In genomic region chr10:72073677-72074412, GRCh38 we compare ENCODE assay signal across 17 cellular contexts. TPM values are rescaled to one million over a fixed set of nuclear protein-coding genes. Genes with fewer than 3 reads are reported as not detected.
DNase-seq lines count a peak whose midpoint lies in the region; ATAC-seq and TF ChIP-seq lines count a peak whose summit lies in the region.
"Had no signal": no experiment of that assay in that cellular context is flagged by ENCODE, and none has a peak within 500 bp of the region (broad histone marks: within the 10 kb centered on the region; RNA-seq: fewer than 3 reads in every experiment).

No MANE protein-coding gene starts in this region.

- H3K36me3 ChIP-seq in right atrium auricular region (no peaks in the 10 kb centered on the region), Loucy (ENCODE audit: insufficient read depth, low read length) (no peaks in the 10 kb centered on the region)
- H3K36me3 ChIP-seq: HAP-1 had no signal

- H3K9ac ChIP-seq in Loucy (ENCODE audit: low read depth, low read length, poor library complexity, severe bottlenecking): peak overlapping the region; percentile 67

- peak overlapping the region in 1 of 2 donors; percentile 7 for H3K27ac ChIP-seq in right atrium auricular region

- no peak overlapping the region for H3K4me3 ChIP-seq in right atrium auricular region
- H3K4me3 ChIP-seq in Loucy (ENCODE audit: low read length, poor library complexity, severe bottlenecking): no peak overlapping the region
- H3K4me3 ChIP-seq: HAP-1 had no signal

- intact Hi-C loops in Right ventricle myocardium inferior (cut with DNase I): no loop called here
- intact Hi-C loops in posterior vena cava (cut with DNase I): loop anchor here in 1 of 2 donors (5.0 kb wide), 1 partner anchor 482 kb away; no protein-coding TSS in a partner anchor

- no peaks in the 10 kb centered on the region for H4K20me1 ChIP-seq in Loucy (ENCODE audit: insufficient read depth, low read length, poor library complexity, severe bottlenecking)

- ATAC-seq in Right ventricle myocardium inferior (peak; percentile 8), HG02973 (IDR thresholded peaks at IDR 0.05; ENCODE audit: unreplicated experiment) (no peak), GM21390 (IDR thresholded peaks at IDR 0.05; ENCODE audit: unreplicated experiment) (no peak)
- ATAC-seq: sciatic nerve had no signal

- DNase-seq in Right ventricle myocardium inferior (ENCODE audit: missing footprints) (no peak), right atrium auricular region (ENCODE audit: low spot score) (no peak), cerebellum (ENCODE audit: low spot score) (peak; percentile 38), posterior vena cava (ENCODE audit: low spot score) (peak; percentile 64), Ammon's horn (ENCODE audit: low spot score) (no peak)
- DNase-seq: activated CD4-positive, alpha-beta T cell treated with anti-CD3 and anti-CD28 coated beads, Interleukin-2, amount 50 U/mL, for 4 hours; dermis blood vessel endothelial cell; erythroblast; NCI-H187; NCI-H345; nucleus accumbens; SHP77 had no signal

- H3K9me3 ChIP-seq in right atrium auricular region (no peaks in the 10 kb centered on the region), Loucy (ENCODE audit: insufficient read depth, low read depth, low read length) (no peaks in the 10 kb centered on the region)
- H3K9me3 ChIP-seq: HAP-1 had no signal

- H3K27me3 ChIP-seq in right atrium auricular region (no peaks in the 10 kb centered on the region), Loucy (ENCODE audit: insufficient read depth, low read length, poor library complexity, severe bottlenecking) (no peaks in the 10 kb centered on the region)

- H3F3A ChIP-seq in Loucy (ENCODE audit: low read depth): no peaks in the 10 kb centered on the region

- TF ChIP-seq CTCF in right atrium auricular region (IDR thresholded peaks at IDR 0.05) (no peak), Loucy (conservative IDR thresholded peaks at IDR 0.05; ENCODE audit: low read length) (no peak)

- peak overlapping the region; percentile 57 for H3K4me2 ChIP-seq in Loucy (ENCODE audit: low read depth, low read length, poor library complexity, severe bottlenecking)

- H2AFZ ChIP-seq in Loucy (ENCODE audit: low read length): peak overlapping the region; percentile 37; the same call in 1 of the 2 replicates

- peaks cover 14% of the 10 kb centered on the region for H3K79me2 ChIP-seq in Loucy (ENCODE audit: insufficient read depth, low read length)

- no peaks in the 10 kb centered on the region for H3K9me2 ChIP-seq in Loucy (replicated peaks; ENCODE audit: low read depth, low read length)

- peaks cover 0 to 19% of the 10 kb centered on the region in 2 donors for H3K4me1 ChIP-seq in right atrium auricular region
- H3K4me1 ChIP-seq in Loucy (ENCODE audit: insufficient read depth, low read length, poor library complexity, severe bottlenecking): peaks cover 63% of the 10 kb centered on the region
- H3K4me1 ChIP-seq: HAP-1 had no signal

RNA-seq across cellular contexts. Expression of gene SPOCK2, which starts 14.5 kb away (rescaled TPM):
- total RNA-seq in Right ventricle myocardium inferior: 10.4 TPM
- total RNA-seq in right atrium auricular region: 10 to 100 TPM; 19.3 to 19.8 TPM
- total RNA-seq in cerebellum: 118 TPM
- 1 to 10 TPM; 2.4 to 4.5 TPM for total RNA-seq in posterior vena cava

Comparison
In these comparisons a context has a peak if more than half of its experiments do, and no peak if none do; other contexts are left out.
1. DNase-seq: peak in cerebellum (single experiment) and posterior vena cava (single experiment); none in Right ventricle myocardium inferior (single experiment), right atrium auricular region (single experiment) and Ammon's horn (single experiment).